8 cellular contexts compared by ENCODE assay signal in genomic region chr4:152590179-152591031, GRCh38. TPM values are rescaled to one million over a fixed set of nuclear protein-coding genes. Genes with fewer than 3 reads are reported as not detected.
DNase-seq lines count a peak whose midpoint lies in the region; ATAC-seq and TF ChIP-seq lines count a peak whose summit lies in the region.

No MANE protein-coding gene starts in this region.

- intact Hi-C loops in MCF 10A (cut with micrococcal nuclease) = loop anchor here (2.0 kb wide), 1 partner anchor 54 kb away; the partner anchor contains the start of gene FBXW7

- H3K4me3 Mint-ChIP-seq in MCF 10A (ENCODE audit: unreplicated experiment) = no peak overlapping the region

- H3K27ac Mint-ChIP-seq in MCF 10A (ENCODE audit: low read depth, unreplicated experiment) = no peak overlapping the region

- ATAC-seq in omental fat pad (ENCODE audit: low FRiP score) (peak; percentile 78), left lobe of liver (no peak), HG03159 (IDR thresholded peaks at IDR 0.05; ENCODE audit: unreplicated experiment) (no peak)

- TF ChIP-seq CTCF in MCF 10A (IDR thresholded peaks at IDR 0.05; ENCODE audit: unreplicated experiment) = no peak
- no peak for TF ChIP-seq CTCF in omental fat pad (IDR thresholded peaks at IDR 0.05)

- no peaks in the 10 kb centered on the region for H3K9me3 Mint-ChIP-seq in MCF 10A (ENCODE audit: unreplicated experiment)

- no TSS peak for BruUV-seq in MCF 10A (replicated peaks; lab: Mats Ljungman, UMichigan)

- H3K4me1 Mint-ChIP-seq in MCF 10A (ENCODE audit: insufficient read depth, unreplicated experiment) = peaks cover 21% of the 10 kb centered on the region

- CTCF ChIA-PET in MCF 10A (lab: Yijun Ruan, JAX) = interaction anchor here (0.5 to 2.3 kb wide), 9 partner anchors 11 to 605 kb away, joined by 3 to 14 read pairs (median 4); partner anchors contain the start of genes ARFIP1 and TIGD4

- POLR2A ChIA-PET in MCF 10A (lab: Yijun Ruan, JAX) = interaction anchor here (0.5 to 2.8 kb wide), 10 partner anchors 8 to 135 kb away, joined by 3 to 35 read pairs (median 5); partner anchors contain the start of gene FBXW7

- no peaks in the 10 kb centered on the region for H3K36me3 Mint-ChIP-seq in MCF 10A (ENCODE audit: insufficient read depth, unreplicated experiment)

- no peaks in the 10 kb centered on the region for H3K27me3 Mint-ChIP-seq in MCF 10A (ENCODE audit: insufficient read depth, unreplicated experiment)

- DNase-seq in EH (ENCODE audit: low read depth) (peak; percentile 98), NCI-H2107 treated with DMSO at 0.1 percent for 48 hours (lab: John Stamatoyannopoulos, UW; ENCODE audit: unreplicated experiment) (peak; percentile 84), MCF 10A (ENCODE audit: unreplicated experiment) (peak; percentile 88), omental fat pad (ENCODE audit: low spot score) (no peak), left lobe of liver (ENCODE audit: low spot score) (no peak), NCI-H146 (lab: John Stamatoyannopoulos, UW) (no peak)
- no peak for DNase-seq in activated CD4-positive, alpha-beta T cell treated with anti-CD3 and anti-CD28 coated beads, Interleukin-2, amount 50 U/mL, for 1 hour

RNA-seq across cellular contexts. Expression of gene FBXW7, which starts 54.5 kb away (rescaled TPM):
- total RNA-seq in MCF 10A (2022) = 35.8 and 40.2 TPM in 2 replicates
- 10 to 100 TPM; 44.3 to 62.0 (median 49.9) TPM for total RNA-seq in omental fat pad
- total RNA-seq in left lobe of liver = 12.2 TPM

Comparison
In these comparisons a context has a peak if more than half of its experiments do, and no peak if none do; other contexts are left out.
1. DNase-seq: peak in EH (single experiment), NCI-H2107 treated with DMSO at 0.1 percent for 48 hours (single experiment) and MCF 10A (single experiment); none in omental fat pad (single experiment), left lobe of liver (single experiment), activated CD4-positive, alpha-beta T cell treated with anti-CD3 and anti-CD28 coated beads, Interleukin-2, amount 50 U/mL, for 1 hour (single experiment) and NCI-H146 (single experiment).